In the genomic region with DNA sequence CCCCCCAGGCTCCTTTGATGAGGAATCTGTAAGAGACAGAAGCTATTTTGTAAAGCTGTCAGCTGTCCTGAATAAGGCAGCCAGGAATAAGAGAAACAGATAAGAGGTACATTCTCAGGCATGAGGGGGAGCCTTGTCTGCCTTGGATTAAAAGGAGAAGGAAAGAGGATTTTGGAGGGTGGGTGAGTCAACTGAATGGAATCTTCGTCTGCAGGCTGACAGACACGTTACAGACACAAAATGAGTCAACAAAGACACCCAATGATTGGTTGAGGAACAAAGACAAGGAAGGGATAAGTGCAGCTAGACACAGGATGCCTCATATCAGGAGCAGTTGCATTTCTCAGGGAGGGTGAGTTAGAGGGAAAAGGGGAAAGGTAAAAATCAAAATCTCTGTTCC, we compare ENCODE assay signal across 1 cellular context.
TF ChIP-seq lines count a peak whose summit lies in the region.

No MANE protein-coding gene starts in this region.

TF ChIP-seq in GM23338, 12 proteins besides CTCF, POLR2A, EP300 and RAD21 (continued from another document):
- TF ChIP-seq, protein P1, sequence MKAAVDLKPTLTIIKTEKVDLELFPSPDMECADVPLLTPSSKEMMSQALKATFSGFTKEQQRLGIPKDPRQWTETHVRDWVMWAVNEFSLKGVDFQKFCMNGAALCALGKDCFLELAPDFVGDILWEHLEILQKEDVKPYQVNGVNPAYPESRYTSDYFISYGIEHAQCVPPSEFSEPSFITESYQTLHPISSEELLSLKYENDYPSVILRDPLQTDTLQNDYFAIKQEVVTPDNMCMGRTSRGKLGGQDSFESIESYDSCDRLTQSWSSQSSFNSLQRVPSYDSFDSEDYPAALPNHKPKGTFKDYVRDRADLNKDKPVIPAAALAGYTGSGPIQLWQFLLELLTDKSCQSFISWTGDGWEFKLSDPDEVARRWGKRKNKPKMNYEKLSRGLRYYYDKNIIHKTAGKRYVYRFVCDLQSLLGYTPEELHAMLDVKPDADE (IDR thresholded peaks at IDR 0.05) = no peak
